ENCODE assay signal across 8 cellular contexts in genomic region chr6:118892248-118893094, GRCh38. TPM values are rescaled to one million over a fixed set of nuclear protein-coding genes. Genes with fewer than 3 reads are reported as not detected.
DNase-seq lines count a peak whose midpoint lies in the region; ATAC-seq and TF ChIP-seq lines count a peak whose summit lies in the region.

No MANE protein-coding gene starts in this region.

- H3K27ac ChIP-seq in fibroblast of lung (ENCODE audit: insufficient read depth, low read length) (peak overlapping the region; percentile 80), prostate gland (peak overlapping the region; percentile 80 to 92)

- ATAC-seq in T-cell (replicated peaks in 1 of 4) (no peak), GM21619 (IDR thresholded peaks at IDR 0.05; ENCODE audit: unreplicated experiment) (no peak)

- H3K27ac Mint-ChIP-seq in T-cell: peak overlapping the region; percentile 99 to 100

- H3K9ac ChIP-seq in fibroblast of lung (ENCODE audit: insufficient read depth, low read length): peak overlapping the region; percentile 51

- 13% methylated on average over 6 of the region's 6 CpGs for WGBS in prostate gland

- H2AFZ ChIP-seq in fibroblast of lung (ENCODE audit: low read length): peak overlapping the region; percentile 68

- H3K4me1 Mint-ChIP-seq in T-cell: peaks cover 56 to 64% (median 62%) of the 10 kb centered on the region in 3 donors

- peak overlapping the region; percentile 80 for H3K4me2 ChIP-seq in fibroblast of lung (ENCODE audit: extremely low read depth, insufficient read depth, low read length)

- peak overlapping the region; percentile 91 to 96 (median 94) for H3K4me3 Mint-ChIP-seq in T-cell

- H3K4me1 ChIP-seq in fibroblast of lung (ENCODE audit: control insufficient read depth, extremely low read depth, insufficient read depth, low read length) (peaks cover 2% of the 10 kb centered on the region), prostate gland (replicated peaks) (no peaks in the 10 kb centered on the region)

- no peaks in the 10 kb centered on the region for H3K9me3 Mint-ChIP-seq in T-cell

- H3K4me3 ChIP-seq in fibroblast of lung (replicated peaks in 1 of 4; ENCODE audit: control extremely low read depth in 1 of 4, insufficient read depth in 1 of 4, low read depth in 3 of 4, low read length in 4 of 4): peak overlapping the region; percentile 39 to 77 (median 66)
- peak overlapping the region; percentile 75 to 80 for H3K4me3 ChIP-seq in prostate gland

- H4K20me1 ChIP-seq in fibroblast of lung (ENCODE audit: control insufficient read depth, extremely low read depth, insufficient read depth, low read length): no peaks in the 10 kb centered on the region

- no peaks in the 10 kb centered on the region for H3K27me3 Mint-ChIP-seq in T-cell

- peaks cover 24% of the 10 kb centered on the region for H3K79me2 ChIP-seq in fibroblast of lung (ENCODE audit: control insufficient read depth, insufficient read depth, low read length)

- TF ChIP-seq POLR2A in prostate gland (IDR thresholded peaks at IDR 0.05): no peak

- H3K9me3 ChIP-seq in fibroblast of lung (ENCODE audit: control insufficient read depth, insufficient read depth, low read depth, low read length) (no peaks in the 10 kb centered on the region), prostate gland (no peaks in the 10 kb centered on the region)

- DNase-seq in HCEC 1CT (peak; percentile 13), T-cell (peak in 1 of 34 experiments; percentile 13), fibroblast of lung (ENCODE audit: low read depth in 2 of 2) (peak in 1 of 2 donors; percentile 44), prostate gland (ENCODE audit: low spot score) (no peak), OCI-M2 (lab: John Stamatoyannopoulos, UW; ENCODE audit: unreplicated experiment) (no peak), NCI-H345 (lab: John Stamatoyannopoulos, UW) (no peak)
- DNase-seq in stimulated activated CD4-positive, alpha-beta T cell treated with anti-CD3 and anti-CD28 coated beads, Interleukin-12 subunit alpha, Interleukin-12 subunit beta, amount 100 ng/mL, for 4 hours: no peak

- no peaks in the 10 kb centered on the region for H3K36me3 ChIP-seq in fibroblast of lung (ENCODE audit: control insufficient read depth, insufficient read depth, low read length)
- no peaks in the 10 kb centered on the region for H3K36me3 ChIP-seq in prostate gland

- CTCF ChIA-PET in T-cell (lab: Charles Lee): interaction anchor here in 1 of 2 donors (1.6 to 4.5 kb wide), 4 partner anchors 11 to 327 kb away, joined by 3 to 30 read pairs (median 9); no protein-coding TSS in a partner anchor

- POLR2A ChIA-PET in T-cell (lab: Charles Lee): interaction anchor here in 1 of 2 donors (0.6 kb wide), 1 partner anchor 253 kb away, joined by 5 read pairs; no protein-coding TSS in a partner anchor

- intact Hi-C loops in prostate gland (cut with DNase I): loop anchor here (5.0 kb wide), 1 partner anchor 185 kb away; the partner anchor contains the start of gene FAM184A

- H3K36me3 Mint-ChIP-seq in T-cell: peaks cover 5% of the 10 kb centered on the region

- TF ChIP-seq CTCF in fibroblast of lung (conservative IDR thresholded peaks at IDR 0.05 in 1 of 2, IDR thresholded peaks at IDR 0.05 in 1 of 2; ENCODE audit: low read depth in 1 of 2, low read length in 2 of 2): no peak
- TF ChIP-seq CTCF in prostate gland (IDR thresholded peaks at IDR 0.05): no peak

- H3K27me3 ChIP-seq in fibroblast of lung (ENCODE audit: control insufficient read depth, insufficient read depth, low read length): no peaks in the 10 kb centered on the region
- H3K27me3 ChIP-seq in prostate gland (replicated peaks; ENCODE audit: insufficient read depth): no peaks in the 10 kb centered on the region

RNA-seq across cellular contexts. Expression of gene ASF1A, which starts 1.5 kb away (rescaled TPM):
- 10 to 100 TPM; 16.8 to 49.6 (median 42.5) TPM for total RNA-seq in T-cell
- 16.7 and 20.3 TPM in 2 replicates for total RNA-seq in fibroblast of lung
- 16.5 and 21.4 TPM in 2 replicates for polyA plus RNA-seq in fibroblast of lung
- 11.4 and 18.3 TPM in 2 replicates for polyA plus RNA-seq in fibroblast of lung (2012)
- polyA minus RNA-seq in fibroblast of lung (ENCODE audit: low replicate concordance): 0.63 TPM in 1 of 2 replicates, not detected in the other
- total RNA-seq in prostate gland: 10 to 100 TPM; 12.5 to 15.6 TPM

RNA-seq across cellular contexts. Expression of gene MCM9, which starts 42.5 kb away (rescaled TPM):
- 10 to 100 TPM; 27.9 to 34.8 (median 31.4) TPM for total RNA-seq in T-cell
- total RNA-seq in fibroblast of lung: 9.6 and 12.3 TPM in 2 replicates
- 1.2 and 2.0 TPM in 2 replicates for polyA plus RNA-seq in fibroblast of lung
- polyA plus RNA-seq in fibroblast of lung (2012): 4.1 and 5.7 TPM in 2 replicates
- 0.04 and 1.2 TPM in 2 replicates for polyA minus RNA-seq in fibroblast of lung (ENCODE audit: low replicate concordance)
- total RNA-seq in prostate gland: 10 to 100 TPM; 13.6 to 24.8 TPM
